In the genomic region with DNA sequence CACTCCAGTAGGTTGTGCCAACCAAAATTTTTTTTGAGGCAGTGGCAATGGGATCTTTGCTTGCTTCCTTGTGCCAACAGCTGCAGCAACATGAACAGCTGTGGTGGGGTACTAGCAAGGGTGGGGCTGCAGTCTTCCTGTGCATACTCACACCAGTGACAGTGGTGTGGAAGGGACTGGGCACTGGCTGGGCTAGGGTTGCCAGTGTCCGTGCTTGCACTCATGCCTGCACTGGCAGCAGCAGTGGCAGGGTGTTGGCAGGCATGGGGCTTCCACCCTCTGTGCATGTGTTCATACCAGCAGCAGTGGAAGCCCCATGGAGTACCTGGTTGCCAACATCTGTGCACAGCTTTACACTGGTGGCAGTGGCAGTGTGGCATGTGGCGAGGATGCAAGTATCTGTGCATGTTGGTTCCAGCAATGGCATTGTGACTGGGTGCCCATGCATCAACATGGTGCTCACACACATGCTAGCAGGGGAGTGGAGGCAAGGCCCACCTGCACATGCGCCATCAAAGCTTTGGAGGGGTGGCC, we compare ENCODE assay signal across 19 cellular contexts.
A peak's percentile ranks its signal among the peaks of the same experiment; 100 is the strongest.
DNase-seq lines count a peak whose midpoint lies in the region; ATAC-seq and TF ChIP-seq lines count a peak whose summit lies in the region.
"Had no signal": no experiment of that assay in that cellular context is flagged by ENCODE, and none has a peak within 500 bp of the region (broad histone marks: within the 10 kb centered on the region; RNA-seq: fewer than 3 reads in every experiment).

No MANE protein-coding gene starts in this region.

- no peaks in the 10 kb centered on the region for H3K36me3 Mint-ChIP-seq in chondrocyte (ENCODE audit: low read depth)
- no peaks in the 10 kb centered on the region for H3K36me3 Mint-ChIP-seq in stimulated activated memory B cell treated with anti-CD40 and anti-IgM and Interleukin-4, amounts not matched to agents 10 μg/mL and 1 μg/mL and 100 μg/mL, for 72 hours
- H3K36me3 Mint-ChIP-seq: CD4-positive, alpha-beta memory T cell had no signal

- H2BK120ac ChIP-seq in neuronal stem cell (ENCODE audit: low read depth, low read length): no peak overlapping the region

- H3K4me1 Mint-ChIP-seq in chondrocyte (ENCODE audit: low read depth): no peaks in the 10 kb centered on the region
- H3K4me1 Mint-ChIP-seq in stimulated activated memory B cell treated with anti-CD40 and anti-IgM and Interleukin-4, amounts not matched to agents 10 μg/mL and 1 μg/mL and 100 μg/mL, for 72 hours: no peaks in the 10 kb centered on the region
- H3K4me1 Mint-ChIP-seq: CD4-positive, alpha-beta memory T cell; GM23338 had no signal

- H3K4me2 ChIP-seq in neuronal stem cell (ENCODE audit: insufficient read depth, low read length, poor library complexity, severe bottlenecking): no peak overlapping the region
- H3K4me2 ChIP-seq: GM23338 had no signal

- H3K4me3 Mint-ChIP-seq in chondrocyte (ENCODE audit: unreplicated experiment): no peak overlapping the region
- no peak overlapping the region for H3K4me3 Mint-ChIP-seq in stimulated activated memory B cell treated with anti-CD40 and anti-IgM and Interleukin-4, amounts not matched to agents 10 μg/mL and 1 μg/mL and 100 μg/mL, for 72 hours
- H3K4me3 Mint-ChIP-seq: CD4-positive, alpha-beta memory T cell; GM23338; HFFc6 had no signal

- H3K9me3 Mint-ChIP-seq in chondrocyte (ENCODE audit: low read depth): peaks cover 19% of the 10 kb centered on the region
- H3K9me3 Mint-ChIP-seq in stimulated activated memory B cell treated with anti-CD40 and anti-IgM and Interleukin-4, amounts not matched to agents 10 μg/mL and 1 μg/mL and 100 μg/mL, for 72 hours: no peaks in the 10 kb centered on the region
- H3K9me3 Mint-ChIP-seq: GM23338 had no signal

- H2AK5ac ChIP-seq in neuronal stem cell (ENCODE audit: low read depth, low read length): peak overlapping the region; percentile 26

- no peak overlapping the region for H2BK5ac ChIP-seq in neuronal stem cell (ENCODE audit: low read length)

- no peak overlapping the region for H2AFZ ChIP-seq in neuronal stem cell (ENCODE audit: low read length)
- H2AFZ ChIP-seq: GM23338 had no signal

- H2BK15ac ChIP-seq in neuronal stem cell (ENCODE audit: low read length): no peak overlapping the region

- no peak overlapping the region for H3K27ac Mint-ChIP-seq in chondrocyte (ENCODE audit: unreplicated experiment)
- no peak overlapping the region for H3K27ac Mint-ChIP-seq in stimulated activated memory B cell treated with anti-CD40 and anti-IgM and Interleukin-4, amounts not matched to agents 10 μg/mL and 1 μg/mL and 100 μg/mL, for 72 hours
- H3K27ac Mint-ChIP-seq: CD4-positive, alpha-beta memory T cell; GM23338; HFFc6 had no signal

- peak overlapping the region in 1 of 2 donors; percentile 22 for H3K4me3 ChIP-seq in neuronal stem cell (ENCODE audit: low read length in 2 of 2)
- H3K4me3 ChIP-seq in ovary: no peak overlapping the region
- H3K4me3 ChIP-seq: GM12878, GM23338 had no signal

- peaks cover 3 to 11% of the 10 kb centered on the region in 2 donors for H3K9me3 ChIP-seq in neuronal stem cell (replicated peaks in 1 of 2; ENCODE audit: control insufficient read depth in 2 of 2, insufficient read depth in 1 of 2, low read depth in 1 of 2, low read length in 2 of 2)
- H3K9me3 ChIP-seq in ovary: no peaks in the 10 kb centered on the region

- H2BK12ac ChIP-seq in neuronal stem cell (ENCODE audit: low read length): peak overlapping the region; percentile 77

- intact Hi-C loops in ovary (cut with DNase I): no loop called here

- ATAC-seq in stimulated activated memory B cell treated with anti-CD40 and anti-IgM and Interleukin-4, amounts not matched to agents 10 μg/mL and 1 μg/mL and 100 μg/mL, for 72 hours: peak; percentile 41
- no peak for ATAC-seq in GM21825 (IDR thresholded peaks at IDR 0.05; ENCODE audit: unreplicated experiment)
- ATAC-seq: GM12878, GM23338, HCT116 had no signal

- no peaks in the 10 kb centered on the region for H3K4me1 ChIP-seq in neuronal stem cell (ENCODE audit: control insufficient read depth in 2 of 2, insufficient read depth in 1 of 2, low read depth in 1 of 2, low read length in 2 of 2)
- H3K4me1 ChIP-seq in ovary (ENCODE audit: insufficient read depth): no peaks in the 10 kb centered on the region

- peak overlapping the region; percentile 49 for H3K14ac ChIP-seq in neuronal stem cell (ENCODE audit: low read length)

- no peak overlapping the region for H3K23ac ChIP-seq in neuronal stem cell (ENCODE audit: low read depth, low read length, poor library complexity)

- no peak for TF ChIP-seq CTCF in chondrocyte (IDR thresholded peaks at IDR 0.05)
- no peak for TF ChIP-seq CTCF in ovary (IDR thresholded peaks at IDR 0.05)

- H3K18ac ChIP-seq in neuronal stem cell (ENCODE audit: low read length): peak overlapping the region; percentile 32

- no peaks in the 10 kb centered on the region for H3K27me3 ChIP-seq in neuronal stem cell (ENCODE audit: control insufficient read depth in 3 of 3, insufficient read depth in 3 of 3, low read depth in 1 of 3, low read length in 3 of 3)
- H3K27me3 ChIP-seq in ovary: no peaks in the 10 kb centered on the region

- no peak overlapping the region for H4K8ac ChIP-seq in neuronal stem cell (ENCODE audit: low read depth, low read length)

- H3K27ac ChIP-seq in neuronal stem cell (replicated peaks; ENCODE audit: low read length) (no peak overlapping the region), ovary (no peak overlapping the region)
- H3K27ac ChIP-seq: C4-2B, HL-60 had no signal

- peak overlapping the region; percentile 27 for H3K9ac ChIP-seq in neuronal stem cell (ENCODE audit: low read depth, low read length, poor library complexity)

- H3K27me3 Mint-ChIP-seq in chondrocyte (ENCODE audit: low read depth): no peaks in the 10 kb centered on the region
- H3K27me3 Mint-ChIP-seq in stimulated activated memory B cell treated with anti-CD40 and anti-IgM and Interleukin-4, amounts not matched to agents 10 μg/mL and 1 μg/mL and 100 μg/mL, for 72 hours: no peaks in the 10 kb centered on the region
- H3K27me3 Mint-ChIP-seq: CD4-positive, alpha-beta memory T cell had no signal

- no CpG with 5 or more reads among the region's 3 CpGs for WGBS in neuronal stem cell (ENCODE audit: extremely low coverage in 2 of 2, insufficient read length in 2 of 2, insufficient replicate concordance in 1 of 2), 2 donors
- 92 to 100% (median 95%) methylated on average over 3 of the region's 3 CpGs for WGBS in ovary, 3 donors

- TF ChIP-seq EP300 in ovary (IDR thresholded peaks at IDR 0.05): no peak

- H3K36me3 ChIP-seq in neuronal stem cell (replicated peaks in 1 of 2; ENCODE audit: control insufficient read depth in 2 of 2, insufficient read depth in 2 of 2, low read length in 2 of 2): peaks cover 0 to 4% of the 10 kb centered on the region in 2 donors
- no peaks in the 10 kb centered on the region for H3K36me3 ChIP-seq in ovary

- H3K4ac ChIP-seq in neuronal stem cell (ENCODE audit: low read length): peak overlapping the region; percentile 57

- no peaks in the 10 kb centered on the region for H3K79me1 ChIP-seq in neuronal stem cell (ENCODE audit: low read depth, low read length)

- TF ChIP-seq POLR2A in ovary (IDR thresholded peaks at IDR 0.05): no peak

- DNase-seq in chondrocyte (ENCODE audit: low spot score) (peak; percentile 69), neuronal stem cell (ENCODE audit: low spot score) (no peak), AML-193 (lab: John Stamatoyannopoulos, UW) (no peak), ovary (no peak)
- DNase-seq in activated effector memory CD4-positive, alpha-beta T cell treated with anti-CD3 and anti-CD28 coated beads, Interleukin-2, amount 50 U/mL, for 16 hours: no peak
- DNase-seq: ACHN, DMS53, DND-41, EL, H7, HFFc6 had no signal

- no peak overlapping the region for H4K91ac ChIP-seq in neuronal stem cell (ENCODE audit: low read depth, low read length, poor library complexity)
